In the genomic region with DNA sequence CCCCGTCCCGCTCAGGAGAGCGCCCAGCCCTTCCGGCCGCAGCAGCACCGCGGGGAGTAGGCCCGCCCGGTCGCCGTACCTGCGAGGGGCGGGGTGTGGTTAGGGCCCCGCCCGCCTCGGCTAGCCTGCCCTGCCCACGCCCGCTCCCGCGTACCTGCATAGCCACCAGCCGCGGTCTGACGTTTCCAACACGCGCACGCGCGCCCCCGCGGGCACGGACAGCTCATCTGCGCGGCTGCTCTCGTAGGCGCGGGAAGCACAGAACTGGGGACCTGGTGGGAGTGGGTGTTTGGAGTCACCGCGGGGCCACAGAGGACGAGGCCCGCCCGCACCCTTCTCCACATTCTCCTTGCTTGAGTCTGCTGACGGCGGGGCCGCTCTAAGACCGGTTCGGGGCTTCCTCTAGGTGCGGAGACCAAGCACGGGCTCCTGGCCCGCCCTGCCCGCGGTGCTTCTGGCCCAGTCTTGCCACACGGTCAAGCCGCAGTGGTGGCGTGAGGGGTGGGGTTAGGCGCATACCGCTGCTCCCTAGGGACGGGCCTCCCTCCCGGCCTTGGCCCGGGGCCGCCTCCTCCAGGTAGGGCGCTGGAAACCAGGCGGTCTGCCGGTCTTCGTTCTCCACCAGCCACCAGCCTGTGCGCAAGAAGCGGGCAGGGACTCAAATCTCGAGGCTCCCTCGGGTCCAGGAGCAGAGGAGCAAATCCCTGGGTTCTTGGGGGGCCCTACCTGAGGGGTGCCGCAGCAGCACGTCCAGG, we compare ENCODE assay signal across 7 cellular contexts. TPM values are rescaled to one million over a fixed set of nuclear protein-coding genes. Genes with fewer than 3 reads are reported as not detected.
DNase-seq lines count a peak whose midpoint lies in the region; ATAC-seq, FAIRE-seq and TF ChIP-seq lines count a peak whose summit lies in the region.
"Had no signal": no experiment of that assay in that cellular context is flagged by ENCODE, and none has a peak within 500 bp of the region (broad histone marks: within the 10 kb centered on the region; RNA-seq: fewer than 3 reads in every experiment).

No MANE protein-coding gene starts in this region.

- CTCF ChIA-PET in HEK293T (lab: Yijun Ruan, JAX): no interaction called here

- H3K4me3 ChIP-seq in kidney (ENCODE audit: low read length in 2 of 2): no peak overlapping the region

- H3K4me1 Mint-ChIP-seq in natural killer cell treated with Interleukin-12 subunit alpha and Interleukin-12 subunit beta and Interleukin-15 and Interleukin-18, amount 100 ng/mL, for 72 hours (ENCODE audit: low read depth in 2 of 2): peaks cover 0 to 9% of the 10 kb centered on the region in 2 donors

- H3K27ac Mint-ChIP-seq in natural killer cell treated with Interleukin-12 subunit alpha and Interleukin-12 subunit beta and Interleukin-15 and Interleukin-18, amount 100 ng/mL, for 72 hours: no peak overlapping the region

- no peaks in the 10 kb centered on the region for H3K9me3 Mint-ChIP-seq in natural killer cell treated with Interleukin-12 subunit alpha and Interleukin-12 subunit beta and Interleukin-15 and Interleukin-18, amount 100 ng/mL, for 72 hours

- DNase-seq in DMS153 treated with DMSO at 0.1 percent for 48 hours (lab: John Stamatoyannopoulos, UW; ENCODE audit: unreplicated experiment): peak; percentile 54
- peak; percentile 34 for DNase-seq in NCI-H748 treated with DMSO at 0.1 percent for 48 hours (lab: John Stamatoyannopoulos, UW)
- peak; percentile 86 for DNase-seq in kidney
- DNase-seq in HEK293T (ENCODE audit: extremely low spot score): no peak
- no peak for DNase-seq in CD1c-positive myeloid dendritic cell (ENCODE audit: extremely low spot score)
- DNase-seq in natural killer cell treated with Interleukin-12 subunit alpha and Interleukin-12 subunit beta and Interleukin-15 and Interleukin-18, amount 100 ng/mL, for 72 hours (ENCODE audit: low spot score): no peak

- peaks cover 0 to 10% of the 10 kb centered on the region in 2 donors for H3K27me3 Mint-ChIP-seq in natural killer cell treated with Interleukin-12 subunit alpha and Interleukin-12 subunit beta and Interleukin-15 and Interleukin-18, amount 100 ng/mL, for 72 hours

- TF ChIP-seq CTCF in kidney (IDR thresholded peaks at IDR 0.05; ENCODE audit: borderline replicate concordance, extremely low read depth, insufficient read depth): no peak

- no peak overlapping the region for H3K27ac ChIP-seq in kidney (ENCODE audit: low read depth in 2 of 2, low read length in 2 of 2)

- FAIRE-seq in kidney (lab: Jason Lieb, UNC): no peak

- H3K9ac ChIP-seq in kidney (ENCODE audit: low read length in 2 of 2): no peak overlapping the region

- H3K4me1 ChIP-seq in kidney (ENCODE audit: control insufficient read depth in 1 of 2, insufficient read depth in 1 of 2, low read depth in 1 of 2, low read length in 2 of 2): peaks cover 0 to 10% of the 10 kb centered on the region in 2 donors

- no peaks in the 10 kb centered on the region for H3K36me3 Mint-ChIP-seq in natural killer cell treated with Interleukin-12 subunit alpha and Interleukin-12 subunit beta and Interleukin-15 and Interleukin-18, amount 100 ng/mL, for 72 hours

- H3K36me3 ChIP-seq in kidney (ENCODE audit: control insufficient read depth in 1 of 2, insufficient read depth in 2 of 2, low read length in 2 of 2): peaks cover 13 to 21% of the 10 kb centered on the region in 2 donors

- intact Hi-C loops in kidney (cut with DNase I): no loop called here

- no peaks in the 10 kb centered on the region for H3K9me3 ChIP-seq in kidney (ENCODE audit: control insufficient read depth in 1 of 2, low read length in 2 of 2)

- no peak for ATAC-seq in natural killer cell treated with Interleukin-12 subunit alpha and Interleukin-12 subunit beta and Interleukin-15 and Interleukin-18, amount 100 ng/mL, for 72 hours

- POLR2A ChIA-PET in HEK293T (lab: Yijun Ruan, JAX): interaction anchor here (3.1 to 9.2 kb wide), 3 partner anchors 8 to 14 kb away, joined by 27 to 88 read pairs (median 45); a partner anchor contains a TSS

- no peak overlapping the region for H3K4me3 Mint-ChIP-seq in natural killer cell treated with Interleukin-12 subunit alpha and Interleukin-12 subunit beta and Interleukin-15 and Interleukin-18, amount 100 ng/mL, for 72 hours

TF ChIP-seq in HEK293T, 16 proteins besides CTCF, POLR2A, EP300 and RAD21:
- no peak for TF ChIP-seq ELF4 (IDR thresholded peaks at IDR 0.05)
- TF ChIP-seq, protein P1, sequence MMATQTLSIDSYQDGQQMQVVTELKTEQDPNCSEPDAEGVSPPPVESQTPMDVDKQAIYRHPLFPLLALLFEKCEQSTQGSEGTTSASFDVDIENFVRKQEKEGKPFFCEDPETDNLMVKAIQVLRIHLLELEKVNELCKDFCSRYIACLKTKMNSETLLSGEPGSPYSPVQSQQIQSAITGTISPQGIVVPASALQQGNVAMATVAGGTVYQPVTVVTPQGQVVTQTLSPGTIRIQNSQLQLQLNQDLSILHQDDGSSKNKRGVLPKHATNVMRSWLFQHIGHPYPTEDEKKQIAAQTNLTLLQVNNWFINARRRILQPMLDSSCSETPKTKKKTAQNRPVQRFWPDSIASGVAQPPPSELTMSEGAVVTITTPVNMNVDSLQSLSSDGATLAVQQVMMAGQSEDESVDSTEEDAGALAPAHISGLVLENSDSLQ (IDR thresholded peaks at IDR 0.05): no peak
- TF ChIP-seq SP1 (IDR thresholded peaks at IDR 0.05): no peak
TF ChIP-seq in HEK293T: peak in this region for 0.

RNA-seq across cellular contexts. Expression of a gene that starts 1.8 kb away (rescaled TPM):
- 0.57 TPM for total RNA-seq in kidney
- 0.58 TPM for polyA plus RNA-seq in kidney (ENCODE audit: insufficient read depth, low read depth, low replicate concordance)
- not detected for total RNA-seq in natural killer cell treated with Interleukin-12 subunit alpha and Interleukin-12 subunit beta and Interleukin-15 and Interleukin-18, amount 100 ng/mL, for 72 hours
- total RNA-seq: M059J had no signal

RNA-seq across cellular contexts. Expression of a gene that starts 4.5 kb away (rescaled TPM):
- 25.0 TPM for total RNA-seq in kidney
- polyA plus RNA-seq in kidney (ENCODE audit: insufficient read depth, low read depth, low replicate concordance): 45.6 TPM
- 10 to 100 TPM; 31.9 to 41.7 TPM for total RNA-seq in natural killer cell treated with Interleukin-12 subunit alpha and Interleukin-12 subunit beta and Interleukin-15 and Interleukin-18, amount 100 ng/mL, for 72 hours

RNA-seq across cellular contexts. Expression of a gene that starts 7.6 kb away (rescaled TPM):
- 33.3 TPM for total RNA-seq in kidney
- polyA plus RNA-seq in kidney (ENCODE audit: insufficient read depth, low read depth, low replicate concordance): 38.5 TPM
- total RNA-seq in natural killer cell treated with Interleukin-12 subunit alpha and Interleukin-12 subunit beta and Interleukin-15 and Interleukin-18, amount 100 ng/mL, for 72 hours: 10 to 100 TPM; 39.3 to 78.3 TPM

RNA-seq across cellular contexts. Expression of a gene that starts 10.3 kb away (rescaled TPM):
- 2.2 TPM for total RNA-seq in kidney
- polyA plus RNA-seq in kidney (ENCODE audit: insufficient read depth, low read depth, low replicate concordance): 4.6 TPM
- total RNA-seq in natural killer cell treated with Interleukin-12 subunit alpha and Interleukin-12 subunit beta and Interleukin-15 and Interleukin-18, amount 100 ng/mL, for 72 hours: 10 to 100 TPM; 21.3 to 43.6 TPM

RNA-seq across cellular contexts. Expression of a gene that starts 12.8 kb away (rescaled TPM):
- not detected for total RNA-seq in kidney
- polyA plus RNA-seq in kidney (ENCODE audit: insufficient read depth, low read depth, low replicate concordance): not detected
- total RNA-seq in natural killer cell treated with Interleukin-12 subunit alpha and Interleukin-12 subunit beta and Interleukin-15 and Interleukin-18, amount 100 ng/mL, for 72 hours: not detected
- total RNA-seq: M059J had no signal

Comparison
In these comparisons a context has a peak if more than half of its experiments do, and no peak if none do; other contexts are left out.
1. DNase-seq: peak in DMS153 treated with DMSO at 0.1 percent for 48 hours (single experiment), NCI-H748 treated with DMSO at 0.1 percent for 48 hours (single experiment) and kidney (single experiment); none in HEK293T (single experiment), CD1c-positive myeloid dendritic cell (single experiment) and natural killer cell treated with Interleukin-12 subunit alpha and Interleukin-12 subunit beta and Interleukin-15 and Interleukin-18, amount 100 ng/mL, for 72 hours (single experiment).